Comparison of ENCODE assay signal across 15 cellular contexts in genomic region chr5:76269259-76269958, GRCh38.
A peak's percentile ranks its signal among the peaks of the same experiment; 100 is the strongest.
DNase-seq lines count a peak whose midpoint lies in the region; ATAC-seq, FAIRE-seq and TF ChIP-seq lines count a peak whose summit lies in the region.
"Had no signal": no experiment of that assay in that cellular context is flagged by ENCODE, and none has a peak within 500 bp of the region (broad histone marks: within the 10 kb centered on the region; RNA-seq: fewer than 3 reads in every experiment).

No MANE protein-coding gene starts in this region.

- TF ChIP-seq POLR2A in A549 (IDR thresholded peaks at IDR 0.05; ENCODE audit: low read length): no peak

- no peak overlapping the region for H3K9ac ChIP-seq in neuronal stem cell (ENCODE audit: low read depth, low read length, poor library complexity)
- H3K9ac ChIP-seq in mammary epithelial cell (ENCODE audit: insufficient read depth, low read length): no peak overlapping the region

- H2AK5ac ChIP-seq in neuronal stem cell (ENCODE audit: low read depth, low read length): no peak overlapping the region

- no peak overlapping the region for H4K91ac ChIP-seq in neuronal stem cell (ENCODE audit: low read depth, low read length, poor library complexity)

- no peak overlapping the region for H3K18ac ChIP-seq in neuronal stem cell (ENCODE audit: low read length)

- no peak for TF ChIP-seq RAD21 in A549 (conservative IDR thresholded peaks at IDR 0.05 in 1 of 2, IDR thresholded peaks at IDR 0.05 in 1 of 2)

- TF ChIP-seq EP300 in A549 (IDR thresholded peaks at IDR 0.05): no peak

- H3K9me3 ChIP-seq in A549 (peaks cover 3% of the 10 kb centered on the region; the same call in 2 of the 3 replicates), neuronal stem cell (replicated peaks in 1 of 2; ENCODE audit: control insufficient read depth in 2 of 2, insufficient read depth in 1 of 2, low read depth in 1 of 2, low read length in 2 of 2) (no peaks in the 10 kb centered on the region), mammary epithelial cell (replicated peaks; ENCODE audit: insufficient read depth, low read length) (no peaks in the 10 kb centered on the region)
- H3K9me3 ChIP-seq: Peyer's patch had no signal

- DNase-seq in A549 (ENCODE audit: low read depth in 1 of 2, low spot score in 1 of 2): no peak
- DNase-seq in GM12865 (ENCODE audit: low read depth): peak; percentile 9
- DNase-seq in activated T-cell treated with anti-CD3 and anti-CD28 coated beads, Interleukin-2, amount 50 U/mL, for 48 hours: peak; percentile 46 to 60
- DNase-seq in neuronal stem cell (ENCODE audit: low spot score): no peak
- no peak for DNase-seq in mammary epithelial cell
- no peak for DNase-seq in GDM1 (lab: John Stamatoyannopoulos, UW)
- DNase-seq: activated B cell treated with CpG ODN at 0.5 μM for 24 hours, amniotic stem cell, NCI-H187 treated with DMSO at 0.1 percent for 48 hours, NCI-H524, Peyer's patch, SW 1271 had no signal

- H2AFZ ChIP-seq in neuronal stem cell (ENCODE audit: low read length): peak overlapping the region; percentile 6
- H2AFZ ChIP-seq in mammary epithelial cell (ENCODE audit: low read depth, low read length): no peak overlapping the region

- 31% methylated on average over 10 of the region's 10 CpGs for WGBS in A549 (ENCODE audit: missing lambda C conversion rate)
- no CpG with 5 or more reads among the region's 10 CpGs for WGBS in neuronal stem cell (ENCODE audit: extremely low coverage in 2 of 2, insufficient read length in 2 of 2, insufficient replicate concordance in 1 of 2), 2 donors
- 31% methylated on average over 10 of the region's 10 CpGs for WGBS in mammary epithelial cell (ENCODE audit: low coverage, missing lambda C conversion rate)

- H3K23ac ChIP-seq in neuronal stem cell (ENCODE audit: low read depth, low read length, poor library complexity): no peak overlapping the region

- no TSS peak for BruUV-seq in mammary epithelial cell (replicated peaks; lab: Mats Ljungman, UMichigan)

- H3K79me1 ChIP-seq in neuronal stem cell (ENCODE audit: low read depth, low read length): no peaks in the 10 kb centered on the region

- H3K4me1 ChIP-seq in A549 (no peaks in the 10 kb centered on the region), neuronal stem cell (ENCODE audit: control insufficient read depth in 2 of 2, insufficient read depth in 1 of 2, low read depth in 1 of 2, low read length in 2 of 2) (peaks cover 5 to 24% of the 10 kb centered on the region in 2 donors), mammary epithelial cell (ENCODE audit: insufficient read depth, low read length) (peaks cover 10% of the 10 kb centered on the region)

- no peak overlapping the region for H2BK120ac ChIP-seq in neuronal stem cell (ENCODE audit: low read depth, low read length)

- intact Hi-C loops in mammary epithelial cell (cut with micrococcal nuclease): no loop called here

- no peaks in the 10 kb centered on the region for H4K20me1 ChIP-seq in mammary epithelial cell (ENCODE audit: insufficient read depth, low read length)

- ATAC-seq in A549 (no peak), esophagus mucosa (no peak)

- no peak overlapping the region for H2BK5ac ChIP-seq in neuronal stem cell (ENCODE audit: low read length)

- H3K27me3 ChIP-seq in neuronal stem cell (ENCODE audit: control insufficient read depth in 3 of 3, insufficient read depth in 3 of 3, low read depth in 1 of 3, low read length in 3 of 3): no peaks in the 10 kb centered on the region
- no peaks in the 10 kb centered on the region for H3K27me3 ChIP-seq in mammary epithelial cell (ENCODE audit: insufficient read depth, low read length)
- H3K27me3 ChIP-seq: Peyer's patch had no signal

- in situ Hi-C loops in mammary epithelial cell (cut with MboI; ENCODE audit: low sequenced_read_pairs in 2 of 2): loop anchor here (25.0 kb wide), 1 partner anchor 532 kb away; no protein-coding TSS in a partner anchor

- no peak overlapping the region for H2BK15ac ChIP-seq in neuronal stem cell (ENCODE audit: low read length)

- H3K14ac ChIP-seq in neuronal stem cell (ENCODE audit: low read length): no peak overlapping the region

- CTCF ChIA-PET in A549 (lab: Yijun Ruan, JAX) (interaction anchor here (1.5 to 4.9 kb wide), 2 partner anchors 9 to 14 kb away, joined by 5 to 33 read pairs; no protein-coding TSS in a partner anchor), mammary epithelial cell (lab: Charles Lee; ENCODE audit: low non-redundant PET) (no interaction called here)

- no peak overlapping the region for H4K8ac ChIP-seq in neuronal stem cell (ENCODE audit: low read depth, low read length)

- H3K36me3 ChIP-seq in neuronal stem cell (replicated peaks in 1 of 2; ENCODE audit: control insufficient read depth in 2 of 2, insufficient read depth in 2 of 2, low read length in 2 of 2) (no peaks in the 10 kb centered on the region), mammary epithelial cell (ENCODE audit: insufficient read depth, low read length) (no peaks in the 10 kb centered on the region)
- H3K36me3 ChIP-seq: Peyer's patch had no signal

- TF ChIP-seq CTCF in A549 (IDR thresholded peaks at IDR 0.05) (no peak), GM12865 (IDR thresholded peaks at IDR 0.05; ENCODE audit: insufficient read depth, low read depth, low read length, missing control alignments) (no peak), mammary epithelial cell (conservative IDR thresholded peaks at IDR 0.05 in 1 of 2, IDR thresholded peaks at IDR 0.05 in 1 of 2; ENCODE audit: extremely low read depth in 1 of 2, insufficient read depth in 1 of 2, low read depth in 1 of 2, low read length in 2 of 2) (no peak)

- H3K4me2 ChIP-seq in A549 (no peak overlapping the region), neuronal stem cell (ENCODE audit: insufficient read depth, low read length, poor library complexity, severe bottlenecking) (no peak overlapping the region), mammary epithelial cell (ENCODE audit: insufficient read depth, low read depth, low read length) (no peak overlapping the region)

- H2BK12ac ChIP-seq in neuronal stem cell (ENCODE audit: low read length): no peak overlapping the region

- POLR2A ChIA-PET in A549 (lab: Yijun Ruan, JAX): no interaction called here

- H3K27ac ChIP-seq in A549: no peak overlapping the region
- no peak overlapping the region for H3K27ac ChIP-seq in neuronal stem cell (replicated peaks; ENCODE audit: low read length)
- H3K27ac ChIP-seq in mammary epithelial cell (ENCODE audit: insufficient read depth, low read depth, low read length): no peak overlapping the region
- H3K27ac ChIP-seq: C4-2B, Peyer's patch had no signal

- H3K79me2 ChIP-seq in mammary epithelial cell (ENCODE audit: insufficient read depth, low read length): no peaks in the 10 kb centered on the region

- dilution Hi-C loops in mammary epithelial cell (cut with HindIII; ENCODE audit: low sequenced_read_pairs): no loop called here

- H3K4me3 ChIP-seq in A549: no peak overlapping the region
- no peak overlapping the region for H3K4me3 ChIP-seq in GM12865 (ENCODE audit: low read depth, low read length)
- H3K4me3 ChIP-seq in neuronal stem cell (ENCODE audit: low read length in 2 of 2): no peak overlapping the region
- no peak overlapping the region for H3K4me3 ChIP-seq in mammary epithelial cell (replicated peaks in 1 of 3; ENCODE audit: insufficient read depth in 1 of 3, low read depth in 2 of 3, low read length in 3 of 3)
- H3K4me3 ChIP-seq: Peyer's patch had no signal

- no peak for FAIRE-seq in A549 (lab: Jason Lieb, UNC)
- FAIRE-seq: frontal cortex had no signal

- H3K4ac ChIP-seq in neuronal stem cell (ENCODE audit: low read length): no peak overlapping the region

TF ChIP-seq in A549, 52 proteins besides CTCF, POLR2A, EP300 and RAD21:
- TF ChIP-seq TFCP2L1 (CRISPR knock-in tag; IDR thresholded peaks at IDR 0.05) (no peak), RNF2 (IDR thresholded peaks at IDR 0.05; ENCODE audit: borderline replicate concordance, low read depth) (peak; percentile 60; the same call in 1 of the 2 replicates), HOXB13 (CRISPR knock-in tag; IDR thresholded peaks at IDR 0.05; ENCODE audit: low read depth) (no peak), USF2 (IDR thresholded peaks at IDR 0.05) (no peak), CBX8 (IDR thresholded peaks at IDR 0.05) (peak; percentile 92), POLR2AphosphoS2 (conservative IDR thresholded peaks at IDR 0.05; ENCODE audit: low read length) (no peak), FOSL2 (IDR thresholded peaks at IDR 0.05) (no peak), FOSL2 (CRISPR knock-in tag; IDR thresholded peaks at IDR 0.05) (no peak)

Comparison
In these comparisons a context has a peak if more than half of its experiments do, and no peak if none do; other contexts are left out.
1. DNase-seq: peak in GM12865 (single experiment) and activated T-cell treated with anti-CD3 and anti-CD28 coated beads, Interleukin-2, amount 50 U/mL, for 48 hours (2 of 2); none in A549 (0 of 2), neuronal stem cell (single experiment), mammary epithelial cell (single experiment) and GDM1 (single experiment).